Comparison of ENCODE assay signal across 26 cellular contexts in genomic region chr16:57633383-57634064, GRCh38. TPM values are rescaled to one million over a fixed set of nuclear protein-coding genes. Genes with fewer than 3 reads are reported as not detected.
DNase-seq lines count a peak whose midpoint lies in the region; ATAC-seq and TF ChIP-seq lines count a peak whose summit lies in the region.
"Had no signal": no experiment of that assay in that cellular context is flagged by ENCODE, and none has a peak within 500 bp of the region (broad histone marks: within the 10 kb centered on the region; RNA-seq: fewer than 3 reads in every experiment).

No MANE protein-coding gene starts in this region.

- H3F3A ChIP-seq in SK-N-SH (replicated peaks; ENCODE audit: insufficient read depth) = no peaks in the 10 kb centered on the region

- no peak for TF ChIP-seq RAD21 in SK-N-SH (IDR thresholded peaks at IDR 0.05; ENCODE audit: low read length)

- TF ChIP-seq CTCF in SK-N-SH (IDR thresholded peaks at IDR 0.05) (no peak), lower lobe of right lung (IDR thresholded peaks at IDR 0.05) (no peak), suprapubic skin (IDR thresholded peaks at IDR 0.05) (no peak), osteoblast (IDR thresholded peaks at IDR 0.05; ENCODE audit: extremely low read depth, low read depth, low read length) (no peak)

- ATAC-seq in SK-N-SH treated with all-trans-retinoic acid at 6 μM for 48 hours (no peak), lower lobe of right lung (no peak)
- ATAC-seq: naive thymus-derived CD8-positive, alpha-beta T cell; stimulated activated naive CD8-positive, alpha-beta T cell treated with anti-CD3 and anti-CD28 coated beads, Interleukin-15, Interleukin-2, amounts not matched to agents 100 U/mL and 50 U/mL, for 24 hours had no signal

- CTCF ChIA-PET in SK-N-SH (lab: Yijun Ruan, JAX) = interaction anchor here (0.9 to 8.5 kb wide), 5 partner anchors 12 to 57 kb away, joined by 3 to 101 read pairs (median 4); no protein-coding TSS in a partner anchor

- POLR2A ChIA-PET in SK-N-SH (lab: Yijun Ruan, JAX) = no interaction called here

- DNase-seq in SK-N-SH = no peak
- DNase-seq in lower lobe of right lung = no peak
- no peak for DNase-seq in suprapubic skin (ENCODE audit: low spot score in 2 of 2)
- no peak for DNase-seq in DMS114 treated with DMSO at 0.1 percent for 48 hours (lab: John Stamatoyannopoulos, UW; ENCODE audit: unreplicated experiment)
- no peak for DNase-seq in NCI-H345 (lab: John Stamatoyannopoulos, UW)
- DNase-seq in osteoblast (ENCODE audit: insufficient read length, low spot score, missing footprints) = no peak
- DNase-seq: 8988T; activated CD4-positive, alpha-beta T cell treated with anti-CD3 and anti-CD28 coated beads for 4 hours; Caco-2; colonic mucosa; hippocampal formation; naive thymus-derived CD8-positive, alpha-beta T cell; NCI-H1436; NCI-H82; OCI-M1; posterior cingulate gyrus; stimulated activated CD4-positive, alpha-beta T cell treated with anti-CD3 and anti-CD28 coated beads, Interleukin-4, amount 100 ng/mL, for 1 hour; stimulated activated naive CD8-positive, alpha-beta T cell treated with anti-CD3 and anti-CD28 coated beads, Interleukin-15, Interleukin-2, amounts not matched to agents 100 U/mL and 50 U/mL, for 24 hours had no signal

- TF ChIP-seq EP300 in SK-N-SH (IDR thresholded peaks at IDR 0.05; ENCODE audit: borderline replicate concordance in 1 of 2, low read depth in 1 of 2, low read length in 1 of 2) = no peak
- no peak for TF ChIP-seq EP300 in suprapubic skin (IDR thresholded peaks at IDR 0.05)

- H3K4me1 ChIP-seq in SK-N-SH (ENCODE audit: control insufficient read depth in 1 of 2, insufficient read depth in 2 of 2, low read depth in 1 of 2, low read length in 1 of 2) (peaks cover 9 to 24% of the 10 kb centered on the region in 2 experiments; a peak in 3 of 4 replicates), lower lobe of right lung (peaks cover 21% of the 10 kb centered on the region), suprapubic skin (peaks cover 89% of the 10 kb centered on the region), osteoblast (ENCODE audit: insufficient read depth, low read length) (peaks cover 37% of the 10 kb centered on the region)

- no peak overlapping the region for H2AFZ ChIP-seq in SK-N-SH (ENCODE audit: low read depth)
- H2AFZ ChIP-seq in osteoblast (ENCODE audit: low read length) = no peak overlapping the region

- no peaks in the 10 kb centered on the region for H3K9me2 ChIP-seq in SK-N-SH

- H3K9me3 ChIP-seq in SK-N-SH (no peaks in the 10 kb centered on the region), lower lobe of right lung (no peaks in the 10 kb centered on the region), suprapubic skin (no peaks in the 10 kb centered on the region), osteoblast (ENCODE audit: low read depth, low read length) (no peaks in the 10 kb centered on the region)
- H3K9me3 ChIP-seq: Caco-2, colonic mucosa, MG63, vagina had no signal

- H3K27ac ChIP-seq in SK-N-SH (ENCODE audit: low read depth in 2 of 2, low read length in 1 of 2) (no peak overlapping the region), angular gyrus (ENCODE audit: low read depth, low read length) (peak overlapping the region; percentile 26), lower lobe of right lung (peak overlapping the region; percentile 20), suprapubic skin (peak overlapping the region; percentile 45), osteoblast (ENCODE audit: low read depth, low read length) (no peak overlapping the region)
- H3K27ac ChIP-seq: colonic mucosa, vagina had no signal

- no peak overlapping the region for H3K9ac ChIP-seq in SK-N-SH

- H3K27me3 ChIP-seq in SK-N-SH (ENCODE audit: insufficient read depth) = no peaks in the 10 kb centered on the region
- peaks cover 8% of the 10 kb centered on the region for H3K27me3 ChIP-seq in lower lobe of right lung (ENCODE audit: low read depth)
- peaks cover 7% of the 10 kb centered on the region for H3K27me3 ChIP-seq in suprapubic skin
- no peaks in the 10 kb centered on the region for H3K27me3 ChIP-seq in osteoblast (ENCODE audit: insufficient read depth, low read length)
- H3K27me3 ChIP-seq: colonic mucosa, MG63, vagina had no signal

- 89% methylated on average over 5 of the region's 11 CpGs for WGBS in SK-N-SH (ENCODE audit: low lambda C conversion rate)
- WGBS in suprapubic skin = 84% methylated on average over 5 of the region's 11 CpGs

- H3K4me2 ChIP-seq in SK-N-SH (peak overlapping the region; percentile 14; the same call in 1 of the 2 replicates), osteoblast (ENCODE audit: insufficient read depth, low read length) (no peak overlapping the region)
- H3K4me2 ChIP-seq: smooth muscle cell had no signal

- no peaks in the 10 kb centered on the region for H4K20me1 ChIP-seq in SK-N-SH (ENCODE audit: insufficient read depth)
- no peaks in the 10 kb centered on the region for H4K20me1 ChIP-seq in osteoblast (ENCODE audit: insufficient read depth, low read length)

- no peak for TF ChIP-seq POLR2A in suprapubic skin (IDR thresholded peaks at IDR 0.05)

- intact Hi-C loops in lower lobe of right lung (cut with DNase I) = no loop called here

- H3K36me3 ChIP-seq in SK-N-SH (replicated peaks in 1 of 2; ENCODE audit: control insufficient read depth in 1 of 2, insufficient read depth in 2 of 2, low read length in 1 of 2) (no peaks in the 10 kb centered on the region), lower lobe of right lung (no peaks in the 10 kb centered on the region), suprapubic skin (no peaks in the 10 kb centered on the region), osteoblast (ENCODE audit: insufficient read depth, low read length) (no peaks in the 10 kb centered on the region)
- H3K36me3 ChIP-seq: colonic mucosa, MG63, vagina had no signal

- H3K4me3 ChIP-seq in SK-N-SH (ENCODE audit: low read depth in 2 of 2, low read length in 1 of 2) (no peak overlapping the region), lower lobe of right lung (no peak overlapping the region), suprapubic skin (no peak overlapping the region), osteoblast (ENCODE audit: insufficient read depth, low read length) (no peak overlapping the region)
- H3K4me3 ChIP-seq: colonic mucosa, MG63, smooth muscle cell, vagina had no signal

- H3K79me2 ChIP-seq in SK-N-SH (ENCODE audit: insufficient read depth) (no peaks in the 10 kb centered on the region), osteoblast (ENCODE audit: insufficient read depth, low read length) (no peaks in the 10 kb centered on the region)

TF ChIP-seq in SK-N-SH, 30 proteins besides CTCF, POLR2A, EP300 and RAD21:
- TF ChIP-seq RFX5 (IDR thresholded peaks at IDR 0.05; ENCODE audit: low read length) = no peak
- TF ChIP-seq TEAD4 (IDR thresholded peaks at IDR 0.05; ENCODE audit: borderline replicate concordance, insufficient read depth) = no peak
- no peak for TF ChIP-seq SIN3A (IDR thresholded peaks at IDR 0.05; ENCODE audit: borderline replicate concordance, low read depth, low read length)
- TF ChIP-seq MEF2A (IDR thresholded peaks at IDR 0.05; ENCODE audit: borderline replicate concordance, low read depth) = no peak
- TF ChIP-seq NFIC (IDR thresholded peaks at IDR 0.05; ENCODE audit: borderline replicate concordance) = no peak
- TF ChIP-seq TAF1 (IDR thresholded peaks at IDR 0.05; ENCODE audit: borderline replicate concordance, low read depth, low read length) = no peak
- no peak for TF ChIP-seq FOXJ3 (CRISPR knock-in tag; IDR thresholded peaks at IDR 0.05)
- TF ChIP-seq SMC3 (IDR thresholded peaks at IDR 0.05; ENCODE audit: low read depth, low read length) = no peak
- no peak for TF ChIP-seq EZH2phosphoT487 (IDR thresholded peaks at IDR 0.05; ENCODE audit: borderline replicate concordance, low read depth)
- no peak for TF ChIP-seq RXRA (IDR thresholded peaks at IDR 0.05; ENCODE audit: borderline replicate concordance, low read depth)
- TF ChIP-seq GABPA (IDR thresholded peaks at IDR 0.05; ENCODE audit: low read depth) = no peak
- TF ChIP-seq GATA2 (CRISPR knock-in tag; IDR thresholded peaks at IDR 0.05) = no peak

TF ChIP-seq in SK-N-SH treated with all-trans-retinoic acid at 6 μM for 48 hours, 23 proteins besides CTCF, POLR2A, EP300 and RAD21 (continues in another document):
- TF ChIP-seq CSRNP3 (CRISPR knock-in tag; IDR thresholded peaks at IDR 0.05) (no peak), PPARA (CRISPR knock-in tag; IDR thresholded peaks at IDR 0.05; ENCODE audit: borderline replicate concordance) (no peak), SNAI2 (CRISPR knock-in tag; IDR thresholded peaks at IDR 0.05) (no peak)

RNA-seq across cellular contexts. Expression of gene ADGRG1, which starts 5.1 kb away (rescaled TPM):
- 2.6 and 7.4 TPM in 2 replicates for polyA plus RNA-seq in SK-N-SH (2012; rRNA removed)
- 3.1 and 4.6 TPM in 2 replicates for polyA plus RNA-seq in SK-N-SH (2012; cell fraction: cytosol; rRNA removed)
- polyA plus RNA-seq in SK-N-SH (2012; cell fraction: nucleus; rRNA removed) = 8.1 and 10.9 TPM in 2 replicates
- total RNA-seq in lower lobe of right lung (37.9 TPM), suprapubic skin (100 to 1,000 TPM; 107 to 202 (median 139) TPM), osteoblast (0.29 and 0.72 TPM in 2 replicates)

RNA-seq across cellular contexts. Expression of gene ADGRG3, which starts 34.6 kb away (rescaled TPM):
- not detected in 2 replicates for polyA plus RNA-seq in SK-N-SH (2012; rRNA removed)
- polyA plus RNA-seq in SK-N-SH (2012; cell fraction: cytosol; rRNA removed) = not detected in 2 replicates
- not detected in 2 replicates for polyA plus RNA-seq in SK-N-SH (2012; cell fraction: nucleus; rRNA removed)
- 7.7 TPM for total RNA-seq in lower lobe of right lung
- total RNA-seq in suprapubic skin = 1 to 10 TPM in 2 of 4 donors, under 1 TPM in 1, not detected in 1; 0.32 to 2.0 (median 2.0) TPM
- total RNA-seq in osteoblast = not detected in 2 replicates
- total RNA-seq: activated T-helper 1 cell treated with anti-CD3 and anti-CD28 coated beads, Interleukin-12 subunit alpha, Interleukin-12 subunit beta, Interleukin-2, Interleukin-4 antibody, amounts not matched to agents 30 ng/mL and 10 ng/mL and 1 ng/mL, durations not matched to agents 14 hours and 24 hours and 36 hours; Daoy; naive thymus-derived CD8-positive, alpha-beta T cell; T-helper 1 cell treated with Interleukin-12 subunit alpha and Interleukin-12 subunit beta and Interleukin-4 antibody, amounts not matched to agents 30 ng/mL and 1 ng/mL, for 36 hours had no signal
- polyA plus RNA-seq: naive thymus-derived CD8-positive, alpha-beta T cell; smooth muscle cell had no signal

Comparison
In these comparisons a context has a peak if more than half of its experiments do, and no peak if none do; other contexts are left out.
1. H3K27ac ChIP-seq: peak in angular gyrus (single experiment), lower lobe of right lung (single experiment) and suprapubic skin (single experiment); none in SK-N-SH (0 of 2) and osteoblast (single experiment).
2. RNA of gene ADGRG1, which starts 5.1 kb away (total RNA-seq): 107 to 202 TPM in suprapubic skin and 37.9 TPM in lower lobe of right lung (single experiment); 0.29 to 0.72 TPM in osteoblast; every median in the first group is over 10 times any median in the second.